In genomic region chr15:64343841-64344240, GRCh38 we compare ENCODE assay signal across 16 cellular contexts. TPM values are rescaled to one million over a fixed set of nuclear protein-coding genes. Genes with fewer than 3 reads are reported as not detected.
DNase-seq lines count a peak whose midpoint lies in the region; ATAC-seq, FAIRE-seq and TF ChIP-seq lines count a peak whose summit lies in the region.
"Had no signal": no experiment of that assay in that cellular context is flagged by ENCODE, and none has a peak within 500 bp of the region (broad histone marks: within the 10 kb centered on the region; RNA-seq: fewer than 3 reads in every experiment).

No MANE protein-coding gene starts in this region.

- H2BK15ac ChIP-seq in mesenchymal stem cell (ENCODE audit: low read depth, poor library complexity, severe bottlenecking) = no peak overlapping the region

- H3K18ac ChIP-seq in mesenchymal stem cell (ENCODE audit: low read depth in 1 of 2, low read length in 2 of 2) = no peak overlapping the region

- peaks cover 18% of the 10 kb centered on the region for H3K79me1 ChIP-seq in mesenchymal stem cell (replicated peaks; ENCODE audit: low read length, poor library complexity, severe bottlenecking)

- H3K9me1 ChIP-seq in endothelial cell of umbilical vein (replicated peaks; ENCODE audit: control insufficient read depth, extremely low read depth, insufficient read depth, low read length) = peaks cover 2% of the 10 kb centered on the region

- CTCF ChIA-PET in PC-3 (lab: Charles Lee) = no interaction called here
- CTCF ChIA-PET in endothelial cell of umbilical vein (lab: Charles Lee) = no interaction called here

- no peak for FAIRE-seq in endothelial cell of umbilical vein (lab: Jason Lieb, UNC)
- FAIRE-seq: H54 had no signal

- no peaks in the 10 kb centered on the region for H3K9me2 ChIP-seq in PC-3 (replicated peaks; ENCODE audit: low read length)

- H2BK5ac ChIP-seq in mesenchymal stem cell (ENCODE audit: low read depth, low read length, poor library complexity, severe bottlenecking) = no peak overlapping the region

- BruUV-seq in PC-3 (replicated peaks; lab: Mats Ljungman, UMichigan) (no TSS peak), endothelial cell of umbilical vein (replicated peaks; lab: Mats Ljungman, UMichigan) (no TSS peak)

- TF ChIP-seq POLR2A in endothelial cell of umbilical vein (IDR thresholded peaks at IDR 0.05; ENCODE audit: low read depth, low read length) = no peak

- H3K4me2 ChIP-seq in PC-3 (ENCODE audit: low read length) (0 out of 2 replicates have a peak overlapping the region, but pooled peaks have one; percentile 6), endothelial cell of umbilical vein (ENCODE audit: insufficient read depth, low read length) (peak overlapping the region; percentile 79), mesenchymal stem cell (ENCODE audit: low read length, poor library complexity, severe bottlenecking) (no peak overlapping the region)
- H3K4me2 ChIP-seq: PC-9 had no signal

- no peak for TF ChIP-seq CTCF in PC-3 (conservative IDR thresholded peaks at IDR 0.05; ENCODE audit: low read depth, low read length)
- TF ChIP-seq CTCF in endothelial cell of umbilical vein (IDR thresholded peaks at IDR 0.05; ENCODE audit: extremely low read depth in 1 of 2, insufficient read depth in 1 of 2, low read depth in 1 of 2, low read length in 2 of 2) = no peak

- H3K79me2 ChIP-seq in PC-3 (ENCODE audit: low read length) (peaks cover 32% of the 10 kb centered on the region), endothelial cell of umbilical vein (ENCODE audit: control insufficient read depth, insufficient read depth, low read length) (peaks cover 68% of the 10 kb centered on the region)

- 100% methylated on average over 1 of the region's 2 CpGs for WGBS in mesenchymal stem cell

- H3K9ac ChIP-seq in PC-3 (ENCODE audit: low read length) (no peak overlapping the region), endothelial cell of umbilical vein (replicated peaks; ENCODE audit: extremely low read depth, insufficient read depth, low read length) (peak overlapping the region; percentile 9), mesenchymal stem cell (ENCODE audit: low read length) (peak overlapping the region; percentile 60)

- H3K27me3 ChIP-seq in PC-3 (ENCODE audit: low read length) (no peaks in the 10 kb centered on the region), endothelial cell of umbilical vein (ENCODE audit: control insufficient read depth in 2 of 2, insufficient read depth in 2 of 2, low read length in 2 of 2) (no peaks in the 10 kb centered on the region), mesenchymal stem cell (ENCODE audit: control insufficient read depth in 1 of 2, insufficient read depth in 1 of 2, low read length in 2 of 2) (no peaks in the 10 kb centered on the region), MG63 (no peaks in the 10 kb centered on the region)

- H3K4ac ChIP-seq in mesenchymal stem cell (ENCODE audit: low read depth in 1 of 2, low read length in 2 of 2) = no peak overlapping the region

- H3F3A ChIP-seq in PC-3 (ENCODE audit: low read length, unreplicated experiment) = peaks cover 5% of the 10 kb centered on the region

- H4K20me1 ChIP-seq in PC-3 (ENCODE audit: low read length) = no peaks in the 10 kb centered on the region
- peaks cover 6% of the 10 kb centered on the region for H4K20me1 ChIP-seq in endothelial cell of umbilical vein (replicated peaks; ENCODE audit: control insufficient read depth, extremely low read depth, insufficient read depth, low read length)

- intact Hi-C loops in PC-3 (cut with micrococcal nuclease) (no loop called here), endothelial cell of umbilical vein (cut with micrococcal nuclease) (no loop called here)

- H2BK120ac ChIP-seq in mesenchymal stem cell (ENCODE audit: low read depth, low read length) = no peak overlapping the region

- DNase-seq in EH (ENCODE audit: low read depth) (peak; percentile 58), PC-3 (no peak), endothelial cell of umbilical vein (ENCODE audit: low read depth, low spot score) (peak; percentile 52), mesenchymal stem cell (no peak), MG63 (no peak), NCI-H748 (lab: John Stamatoyannopoulos, UW; ENCODE audit: unreplicated experiment) (no peak), NCI-H2196 (lab: John Stamatoyannopoulos, UW; ENCODE audit: unreplicated experiment) (no peak)
- DNase-seq: CD4-positive, alpha-beta memory T cell; DMS79 treated with DMSO at 0.1 percent for 48 hours; NCI-H1436; NCI-H2081; NCI-H2227 treated with DMSO at 0.1 percent for 48 hours; PC-9 had no signal

- no peak overlapping the region for H4K8ac ChIP-seq in mesenchymal stem cell (ENCODE audit: low read length)

- H3K27ac ChIP-seq in PC-3 (ENCODE audit: low read length) = no peak overlapping the region
- H3K27ac ChIP-seq in endothelial cell of umbilical vein (ENCODE audit: insufficient read depth, low read depth, low read length) = peak overlapping the region; percentile 32
- no peak overlapping the region for H3K27ac ChIP-seq in mesenchymal stem cell (ENCODE audit: low read length, poor library complexity, severe bottlenecking)
- H3K27ac ChIP-seq: PC-9 had no signal

- H3K9me3 ChIP-seq in PC-3 (ENCODE audit: low read length) (no peaks in the 10 kb centered on the region), endothelial cell of umbilical vein (replicated peaks; ENCODE audit: control insufficient read depth, insufficient read depth, low read length) (no peaks in the 10 kb centered on the region), mesenchymal stem cell (ENCODE audit: control insufficient read depth, low read length) (no peaks in the 10 kb centered on the region), MG63 (no peaks in the 10 kb centered on the region)

- H4K91ac ChIP-seq in mesenchymal stem cell (ENCODE audit: low read length) = no peak overlapping the region

- H3K4me3 ChIP-seq in PC-3 (ENCODE audit: low read length) (no peak overlapping the region), endothelial cell of umbilical vein (replicated peaks in 1 of 3; ENCODE audit: insufficient read depth in 1 of 3, low read depth in 1 of 3, low read length in 3 of 3) (peak overlapping the region in 1 of 3 experiments; percentile 16), mesenchymal stem cell (ENCODE audit: insufficient read depth in 1 of 2, low read depth in 1 of 2, low read length in 2 of 2) (peak overlapping the region in 1 of 2 experiments; percentile 54), MG63 (no peak overlapping the region)
- H3K4me3 ChIP-seq: PC-9 had no signal

- no peak overlapping the region for H2BK12ac ChIP-seq in mesenchymal stem cell (ENCODE audit: low read length in 2 of 2)

- H3K14ac ChIP-seq in mesenchymal stem cell (ENCODE audit: low read length in 2 of 2) = no peak overlapping the region

- no peak overlapping the region for H2AK5ac ChIP-seq in mesenchymal stem cell (ENCODE audit: low read length, severe bottlenecking)

- no peak overlapping the region for H3K23ac ChIP-seq in mesenchymal stem cell (ENCODE audit: low read length in 2 of 2)

- POLR2A ChIA-PET in PC-3 (lab: Charles Lee; ENCODE audit: unreplicated experiment) (no interaction called here), endothelial cell of umbilical vein (lab: Charles Lee) (interaction anchor here (0.5 kb wide), 1 partner anchor 158 kb away, joined by 4 read pairs; no protein-coding TSS in a partner anchor)

- H2AFZ ChIP-seq in PC-3 (ENCODE audit: low read length) = no peak overlapping the region
- no peak overlapping the region for H2AFZ ChIP-seq in endothelial cell of umbilical vein (ENCODE audit: low read depth, low read length)
- no peak overlapping the region for H2AFZ ChIP-seq in mesenchymal stem cell (ENCODE audit: low read depth, low read length)
- H2AFZ ChIP-seq: PC-9 had no signal

- H3K36me3 ChIP-seq in PC-3 (ENCODE audit: low read depth, low read length) (no peaks in the 10 kb centered on the region), endothelial cell of umbilical vein (ENCODE audit: control insufficient read depth in 2 of 2, extremely low read depth in 1 of 2, insufficient read depth in 2 of 2, low read length in 2 of 2) (peaks cover 0 to 2% of the 10 kb centered on the region in 2 experiments), mesenchymal stem cell (ENCODE audit: control insufficient read depth in 1 of 2, insufficient read depth in 2 of 2, low read depth in 1 of 2, low read length in 2 of 2) (peaks cover 6 to 36% of the 10 kb centered on the region in 2 experiments), MG63 (peaks cover 13% of the 10 kb centered on the region)

- ATAC-seq in PC-3 = no peak; the same call in 1 of the 2 replicates
- ATAC-seq in HG02588 (IDR thresholded peaks at IDR 0.05; ENCODE audit: unreplicated experiment) = no peak
- ATAC-seq: Right ventricle myocardium inferior had no signal

- peaks cover 18% of the 10 kb centered on the region for H3K4me1 ChIP-seq in PC-3 (ENCODE audit: insufficient read depth, low read length)
- peaks cover 30% of the 10 kb centered on the region for H3K4me1 ChIP-seq in endothelial cell of umbilical vein (ENCODE audit: control insufficient read depth, extremely low read depth, insufficient read depth, low read length)
- H3K4me1 ChIP-seq in mesenchymal stem cell (ENCODE audit: control insufficient read depth, insufficient read depth, low read depth, low read length) = no peaks in the 10 kb centered on the region

- dilution Hi-C loops in endothelial cell of umbilical vein (cut with MboI; ENCODE audit: extremely low pct_ligation_motif_present, low sequenced_read_pairs) = no loop called here

RNA-seq across cellular contexts. Expression of gene CSNK1G1, which starts 12.1 kb away (rescaled TPM):
- total RNA-seq in PC-3 (2014; rRNA removed) (7.8 and 9.8 TPM in 2 replicates), endothelial cell of umbilical vein (25.9 and 31.7 TPM in 2 replicates)
- 7.9 and 9.0 TPM in 2 replicates for polyA plus RNA-seq in endothelial cell of umbilical vein
- polyA plus RNA-seq in endothelial cell of umbilical vein (2011; cell fraction: cytosol; rRNA removed) = 10.1 and 11.0 TPM in 2 replicates
- polyA plus RNA-seq in endothelial cell of umbilical vein (2011; cell fraction: nucleus; rRNA removed) = 19.0 and 21.9 TPM in 2 replicates
- polyA plus RNA-seq in endothelial cell of umbilical vein (2012) = 13.0 and 14.3 TPM in 2 replicates
- polyA minus RNA-seq in endothelial cell of umbilical vein = 45.3 and 60.0 TPM in 2 replicates
- 23.9 TPM for polyA minus RNA-seq in endothelial cell of umbilical vein (2011; cell fraction: cytosol; rRNA and poly(A)+ RNA removed)
- 61.8 and 79.1 TPM in 2 replicates for polyA minus RNA-seq in endothelial cell of umbilical vein (2011; cell fraction: nucleus; rRNA and poly(A)+ RNA removed)
- polyA plus RNA-seq in mesenchymal stem cell (2013, experiment 1 of 2) = 10.4 TPM
- polyA plus RNA-seq in mesenchymal stem cell (2013, experiment 2 of 2) = 10.8 TPM
- 11.2 and 12.7 TPM in 2 replicates for total RNA-seq in MG63 (2014; rRNA removed; shearing (Covaris generic); ENCODE audit: low replicate concordance)

RNA-seq across cellular contexts. Expression of gene PCLAF, which starts 37.4 kb away (rescaled TPM):
- total RNA-seq in PC-3 (2014; rRNA removed) = 34.7 and 52.4 TPM in 2 replicates
- total RNA-seq in endothelial cell of umbilical vein = 54.7 and 65.7 TPM in 2 replicates
- 36.1 and 55.2 TPM in 2 replicates for polyA plus RNA-seq in endothelial cell of umbilical vein
- 115 and 116 TPM in 2 replicates for polyA plus RNA-seq in endothelial cell of umbilical vein (2011; cell fraction: cytosol; rRNA removed)
- 43.1 and 57.6 TPM in 2 replicates for polyA plus RNA-seq in endothelial cell of umbilical vein (2011; cell fraction: nucleus; rRNA removed)
- 32.3 and 105 TPM in 2 replicates for polyA plus RNA-seq in endothelial cell of umbilical vein (2012)
- polyA minus RNA-seq in endothelial cell of umbilical vein = 76.3 and 97.7 TPM in 2 replicates
- polyA minus RNA-seq in endothelial cell of umbilical vein (2011; cell fraction: cytosol; rRNA and poly(A)+ RNA removed) = 56.5 TPM
- 12.3 and 31.4 TPM in 2 replicates for polyA minus RNA-seq in endothelial cell of umbilical vein (2011; cell fraction: nucleus; rRNA and poly(A)+ RNA removed)
- polyA plus RNA-seq in mesenchymal stem cell (2013, experiment 1 of 2) = 15.9 TPM
- polyA plus RNA-seq in mesenchymal stem cell (2013, experiment 2 of 2) = 21.8 TPM
- 201 and 243 TPM in 2 replicates for total RNA-seq in MG63 (2014; rRNA removed; shearing (Covaris generic); ENCODE audit: low replicate concordance)

RNA-seq across cellular contexts. Expression of gene TRIP4, which starts 43.8 kb away (rescaled TPM):
- total RNA-seq in PC-3 (2014; rRNA removed) (6.0 and 11.9 TPM in 2 replicates), endothelial cell of umbilical vein (29.8 and 31.1 TPM in 2 replicates)
- polyA plus RNA-seq in endothelial cell of umbilical vein = 9.4 and 10.9 TPM in 2 replicates
- 19.5 and 20.1 TPM in 2 replicates for polyA plus RNA-seq in endothelial cell of umbilical vein (2011; cell fraction: cytosol; rRNA removed)
- 20.3 and 27.1 TPM in 2 replicates for polyA plus RNA-seq in endothelial cell of umbilical vein (2011; cell fraction: nucleus; rRNA removed)
- 28.2 and 35.6 TPM in 2 replicates for polyA plus RNA-seq in endothelial cell of umbilical vein (2012)
- 20.1 and 30.1 TPM in 2 replicates for polyA minus RNA-seq in endothelial cell of umbilical vein
- 6.2 TPM for polyA minus RNA-seq in endothelial cell of umbilical vein (2011; cell fraction: cytosol; rRNA and poly(A)+ RNA removed)
- 21.2 and 22.6 TPM in 2 replicates for polyA minus RNA-seq in endothelial cell of umbilical vein (2011; cell fraction: nucleus; rRNA and poly(A)+ RNA removed)
- polyA plus RNA-seq in mesenchymal stem cell (2013, experiment 1 of 2) = 44.1 TPM
- 43.4 TPM for polyA plus RNA-seq in mesenchymal stem cell (2013, experiment 2 of 2)
- total RNA-seq in MG63 (2014; rRNA removed; shearing (Covaris generic); ENCODE audit: low replicate concordance) = 17.9 and 62.3 TPM in 2 replicates

Comparison
In these comparisons a context has a peak if more than half of its experiments do, and no peak if none do; other contexts are left out.
1. DNase-seq: peak in EH (single experiment) and endothelial cell of umbilical vein (single experiment); none in PC-3 (single experiment), mesenchymal stem cell (single experiment), MG63 (single experiment), NCI-H748 (single experiment) and NCI-H2196 (single experiment).